Comparison of ENCODE assay signal across 8 cellular contexts in genomic region chr18:14131914-14132700, GRCh38. TPM values are rescaled to one million over a fixed set of nuclear protein-coding genes. Genes with fewer than 3 reads are reported as not detected.
DNase-seq lines count a peak whose midpoint lies in the region; ATAC-seq, FAIRE-seq and TF ChIP-seq lines count a peak whose summit lies in the region.
"Not testable (repeated sequence)": the region's sequence is repeated elsewhere in the genome, so short reads cannot be mapped to it uniquely, and the experiment has no call there.

Gene ZNF519, minus strand, starts transcription at chr18:14132435. Its CDS starts 158 bp downstream, at chr18:14132277.

- not testable (repeated sequence) for H3K27me3 ChIP-seq in HepG2 (ENCODE audit: control insufficient read depth in 1 of 2, insufficient read depth in 2 of 2, low read length in 2 of 2)

- 0% methylated on average over 19 of the region's 45 CpGs for WGBS in HepG2 (ENCODE audit: low lambda C conversion rate)

- DNase-seq in CD1c-positive myeloid dendritic cell (ENCODE audit: extremely low spot score) (peak; percentile 95), NCI-H748 treated with DMSO at 0.1 percent for 48 hours (lab: John Stamatoyannopoulos, UW) (peak; percentile 85), dermis blood vessel endothelial cell (peak; percentile 97), HepG2 (ENCODE audit: low spot score) (peak; percentile 96)
- peak; percentile 83 for DNase-seq in activated CD4-positive, alpha-beta T cell treated with anti-CD3 and anti-CD28 coated beads, Interleukin-2, amount 50 U/mL, for 1 hour
- peak; percentile 73 for DNase-seq in stimulated activated CD4-positive, alpha-beta T cell treated with anti-CD3 and anti-CD28 coated beads, Interleukin-2, amount 100 ng/mL, for 48 hours

- H2AFZ ChIP-seq in HepG2 (ENCODE audit: low read length) = not testable (repeated sequence)

- TF ChIP-seq POLR2A in HepG2 (IDR thresholded peaks at IDR 0.05; ENCODE audit: insufficient read depth in 1 of 2, low read depth in 2 of 2, low read length in 2 of 2) = peak; percentile 21 to 70; a peak in 3 of 4 replicates

- CTCF ChIA-PET in HepG2 (lab: Yijun Ruan, JAX; ENCODE audit: low intra/inter-chr PET ratio, low total read pairs) = not testable (repeated sequence)

- FAIRE-seq in HepG2 (lab: Jason Lieb, UNC) = peak; percentile 95

- not testable (repeated sequence) for H4K20me1 ChIP-seq in HepG2 (ENCODE audit: insufficient read depth, low read length)

- H3K9me3 ChIP-seq in HepG2 (ENCODE audit: low read length) = not testable (repeated sequence)

- peak within 1 kb of the TSS; percentile 67 to 80 (median 79) for H3K4me3 ChIP-seq in HepG2 (replicated peaks in 1 of 3; ENCODE audit: insufficient read depth in 1 of 3, low read depth in 2 of 3, low read length in 3 of 3)

- not testable (repeated sequence) for TF ChIP-seq CTCF in HepG2 (CRISPR knock-in tag; IDR thresholded peaks at IDR 0.05)

- not testable (repeated sequence) for H3K79me2 ChIP-seq in HepG2 (ENCODE audit: insufficient read depth, low read length)

- intact Hi-C loops in HepG2 (cut with micrococcal nuclease; ENCODE audit: unreplicated experiment) = not testable (repeated sequence)

- in situ Hi-C loops in HepG2 (cut with HindIII; ENCODE audit: extremely low pct_ligation_motif_present, low pct_unique_long_range_greater_than_20kb) = not testable (repeated sequence)

- not testable (repeated sequence) for TF ChIP-seq EP300 in HepG2 (IDR thresholded peaks at IDR 0.05; ENCODE audit: low read depth in 2 of 2, low read length in 2 of 2); HepG2 (CRISPR knock-in tag; IDR thresholded peaks at IDR 0.05; ENCODE audit: borderline replicate concordance)

- not testable (repeated sequence) for H3K36me3 ChIP-seq in HepG2 (replicated peaks in 1 of 2; ENCODE audit: control insufficient read depth in 1 of 2, insufficient read depth in 2 of 2, low read length in 2 of 2)

- TF ChIP-seq RAD21 in HepG2 (CRISPR knock-in tag; IDR thresholded peaks at IDR 0.05) = not testable (repeated sequence)

- ATAC-seq in GM19397 (IDR thresholded peaks at IDR 0.05; ENCODE audit: unreplicated experiment) (peak; percentile 100), HG03565 (IDR thresholded peaks at IDR 0.05; ENCODE audit: unreplicated experiment) (peak; percentile 100), HepG2 (peak; percentile 100)

- TSS peak; percentile 81 for BruUV-seq in HepG2 (replicated peaks; lab: Mats Ljungman, UMichigan)

- peak within 1 kb of the TSS; percentile 65 for H3K9ac ChIP-seq in HepG2 (ENCODE audit: insufficient read depth, low read depth, low read length)

- H3K27ac ChIP-seq in HepG2 (ENCODE audit: extremely low read length, insufficient read depth, low read length) = peak within 1 kb of the TSS; percentile 49

- POLR2A ChIA-PET in HepG2 (lab: Yijun Ruan, JAX) = not testable (repeated sequence)

- peak within 1 kb of the TSS; percentile 58 for H3K4me2 ChIP-seq in HepG2 (ENCODE audit: low read depth, low read length)

- 0 out of 2 replicates have a peak, but pooled peaks cover 16% of the 10 kb centered on the region for H3K4me1 ChIP-seq in HepG2 (ENCODE audit: insufficient read depth, low read length)

TF ChIP-seq in HepG2, 621 proteins besides CTCF, POLR2A, EP300 and RAD21 (continues in another document):
- TF ChIP-seq POLR2AphosphoS5 (IDR thresholded peaks at IDR 0.05; ENCODE audit: low read depth, low read length) (peak; percentile 19; the same call in 1 of the 2 replicates), CREB1 (IDR thresholded peaks at IDR 0.05) (peak; percentile 84), CREB1 (CRISPR knock-in tag; IDR thresholded peaks at IDR 0.05) (peak; percentile 87), ZNF331 (CRISPR knock-in tag; IDR thresholded peaks at IDR 0.05) (0 out of 2 replicates have a peak, but pooled peaks have one; percentile 17), THAP11 (CRISPR knock-in tag; IDR thresholded peaks at IDR 0.05) (peak; percentile 43; the same call in 1 of the 2 replicates), GATAD1 (CRISPR knock-in tag; IDR thresholded peaks at IDR 0.05) (peak; percentile 90), ARID4A (CRISPR knock-in tag; IDR thresholded peaks at IDR 0.05; ENCODE audit: borderline replicate concordance) (peak; percentile 77), ZMYM4 (CRISPR knock-in tag; IDR thresholded peaks at IDR 0.05) (peak; percentile 69), DRAP1 (CRISPR knock-in tag; IDR thresholded peaks at IDR 0.05) (peak; percentile 50), E2F5 (CRISPR knock-in tag; conservative IDR thresholded peaks at IDR 0.05) (peak; percentile 83), SAP130 (CRISPR knock-in tag; IDR thresholded peaks at IDR 0.05; ENCODE audit: low read depth) (peak; percentile 95), TGIF2 (CRISPR knock-in tag; IDR thresholded peaks at IDR 0.05) (0 out of 2 replicates have a peak, but pooled peaks have one; percentile 34), ZNF350 (CRISPR knock-in tag; IDR thresholded peaks at IDR 0.05; ENCODE audit: borderline replicate concordance, low read depth) (0 out of 2 replicates have a peak, but pooled peaks have one; percentile 33), TAF1 (CRISPR knock-in tag; IDR thresholded peaks at IDR 0.05) (peak; percentile 59)

RNA-seq across cellular contexts. Expression of gene ZNF519, which starts in this region (rescaled TPM):
- total RNA-seq in dermis blood vessel endothelial cell (2.6 and 5.4 TPM in 2 replicates), HepG2 (2016; rRNA removed; fragmentation: Illumina TruSeq; extraction: Trizol) (5.7 and 11.1 TPM in 2 replicates)
- 2.6 and 3.1 TPM in 2 replicates for total RNA-seq in HepG2 (2016; cell fraction: cytosol; rRNA removed; fragmentation: Illumina TruSeq; extraction: Trizol; ENCODE audit: low read depth)
- 6.4 and 11.8 TPM in 2 replicates for total RNA-seq in HepG2 (2016; cell fraction: insoluble cytoplasmic fraction; rRNA removed; fragmentation: Illumina TruSeq; extraction: Trizol)
- total RNA-seq in HepG2 (2016; cell fraction: membrane; rRNA removed; fragmentation: Illumina TruSeq; extraction: Trizol) = 2.2 and 2.6 TPM in 2 replicates
- 36.3 and 40.6 TPM in 2 replicates for total RNA-seq in HepG2 (2016; cell fraction: nucleus; rRNA removed; fragmentation: Illumina TruSeq; extraction: Trizol)
- 3.4 and 7.3 TPM in 2 replicates for polyA plus RNA-seq in HepG2 (2011; rRNA removed)
- polyA plus RNA-seq in HepG2 (2011; cell fraction: cytosol; rRNA removed) = 1.4 and 1.9 TPM in 2 replicates
- polyA plus RNA-seq in HepG2 (2011; cell fraction: nucleus; rRNA removed) = 7.3 and 9.7 TPM in 2 replicates
- 1.1 and 2.7 TPM in 2 replicates for polyA plus RNA-seq in HepG2 (2012)
- 0.36 and 0.75 TPM in 2 replicates for polyA plus RNA-seq in HepG2 (2016; cell fraction: cytosol; fragmentation: Illumina TruSeq; extraction: Trizol; ENCODE audit: low read depth)
- polyA plus RNA-seq in HepG2 (2016; cell fraction: insoluble cytoplasmic fraction; fragmentation: Illumina TruSeq; extraction: Trizol; ENCODE audit: low read depth) = 4.5 and 5.5 TPM in 2 replicates
- 0.85 and 1.1 TPM in 2 replicates for polyA plus RNA-seq in HepG2 (2016; cell fraction: membrane; fragmentation: Illumina TruSeq; extraction: Trizol; ENCODE audit: low read depth)
- 31.5 and 33.6 TPM in 2 replicates for polyA plus RNA-seq in HepG2 (2016; cell fraction: nucleus; fragmentation: Illumina TruSeq; extraction: Trizol; ENCODE audit: insufficient read depth, low read depth)
- polyA minus RNA-seq in HepG2 (2011; rRNA and poly(A)+ RNA removed; ENCODE audit: low replicate concordance) = 7.6 and 14.7 TPM in 2 replicates
- polyA minus RNA-seq in HepG2 (2011; cell fraction: cytosol; rRNA and poly(A)+ RNA removed) = 2.1 and 2.2 TPM in 2 replicates
- polyA minus RNA-seq in HepG2 (2011; cell fraction: nucleus; rRNA and poly(A)+ RNA removed) = 25.5 and 35.4 TPM in 2 replicates

Comparison
In these comparisons a context has a peak if more than half of its experiments do, and no peak if none do; other contexts are left out.
1. Peak in every context shown above with its lines: DNase-seq, ATAC-seq, H3K4me3 ChIP-seq and H3K27ac ChIP-seq.